Comparison of ENCODE assay signal across 10 cellular contexts in the genomic region with DNA sequence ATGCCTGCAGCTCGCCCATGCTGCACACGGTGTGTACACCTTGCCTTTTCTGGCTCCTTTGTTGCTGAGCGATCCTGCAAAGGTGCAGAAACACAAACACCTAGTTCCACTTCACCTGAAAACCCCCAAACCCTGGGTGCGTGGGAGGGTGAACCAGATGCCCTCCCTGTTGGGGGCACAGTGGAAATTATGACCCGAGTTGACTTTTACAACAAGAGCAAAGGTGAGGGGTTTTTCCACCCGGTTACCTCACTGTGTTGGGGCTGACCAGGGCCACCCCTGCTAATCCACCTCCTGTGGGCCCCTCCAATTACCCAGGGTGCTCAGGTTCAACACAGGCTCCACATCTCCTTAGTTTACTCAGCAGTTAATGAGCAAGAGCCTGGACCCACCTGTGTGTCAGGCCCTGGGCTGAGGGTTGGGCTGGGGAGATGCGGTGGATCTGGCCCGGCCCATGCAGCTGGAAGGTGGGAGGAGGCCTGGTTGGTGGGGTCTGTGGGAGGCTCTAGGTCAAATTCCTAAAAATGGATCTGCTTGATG. TPM values are rescaled to one million over a fixed set of nuclear protein-coding genes. Genes with fewer than 3 reads are reported as not detected.
DNase-seq lines count a peak whose midpoint lies in the region; ATAC-seq and TF ChIP-seq lines count a peak whose summit lies in the region.
"Had no signal": no experiment of that assay in that cellular context is flagged by ENCODE, and none has a peak within 500 bp of the region (broad histone marks: within the 10 kb centered on the region; RNA-seq: fewer than 3 reads in every experiment).

No MANE protein-coding gene starts in this region.

- peaks cover 15 to 27% of the 10 kb centered on the region in 2 donors for H3K9me3 Mint-ChIP-seq in stimulated activated naive CD8-positive, alpha-beta T cell treated with anti-CD3 and anti-CD28 coated beads, Interleukin-15, amount 100 ng/mL, for 72 hours

- H3K27ac Mint-ChIP-seq in stimulated activated naive CD8-positive, alpha-beta T cell treated with anti-CD3 and anti-CD28 coated beads, Interleukin-15, amount 100 ng/mL, for 72 hours = peak overlapping the region; percentile 98 to 99

- H3K27me3 ChIP-seq in right lobe of liver = no peaks in the 10 kb centered on the region

- ATAC-seq in right lobe of liver (no peak), HG03432 (IDR thresholded peaks at IDR 0.05; ENCODE audit: unreplicated experiment) (no peak)
- peak; percentile 81 for ATAC-seq in stimulated activated naive CD8-positive, alpha-beta T cell treated with anti-CD3 and anti-CD28 coated beads, Interleukin-15, amount 100 ng/mL, for 72 hours

- 88% methylated on average over 6 of the region's 8 CpGs for WGBS in right lobe of liver (ENCODE audit: insufficient coverage, low coverage, low lambda C conversion rate, missing lambda C conversion rate)

- H3K4me1 Mint-ChIP-seq in stimulated activated naive CD8-positive, alpha-beta T cell treated with anti-CD3 and anti-CD28 coated beads, Interleukin-15, amount 100 ng/mL, for 72 hours = peaks cover 81% of the 10 kb centered on the region

- H3K4me1 ChIP-seq in right lobe of liver = peaks cover 0 to 4% (median 0%) of the 10 kb centered on the region in 4 donors

- in situ Hi-C loops in G401 (cut with HindIII; ENCODE audit: low sequenced_read_pairs) = no loop called here

- peaks cover 0 to 3% (median 0%) of the 10 kb centered on the region in 4 donors for H3K9me3 ChIP-seq in right lobe of liver

- H3K4me3 Mint-ChIP-seq in stimulated activated naive CD8-positive, alpha-beta T cell treated with anti-CD3 and anti-CD28 coated beads, Interleukin-15, amount 100 ng/mL, for 72 hours = peak overlapping the region; percentile 83 to 93
- H3K4me3 Mint-ChIP-seq: naive thymus-derived CD8-positive, alpha-beta T cell had no signal

- no peak overlapping the region for H3K4me3 ChIP-seq in right lobe of liver

- peak overlapping the region in 2 of 3 donors; percentile 67 to 88 for H3K27ac ChIP-seq in right lobe of liver

- intact Hi-C loops in right lobe of liver (cut with DNase I) = no loop called here

- H3K36me3 ChIP-seq in right lobe of liver = no peaks in the 10 kb centered on the region

- TF ChIP-seq POLR2A in right lobe of liver (IDR thresholded peaks at IDR 0.05) = no peak

- DNase-seq in activated T-cell treated with anti-CD3 and anti-CD28 coated beads for 24 hours (ENCODE audit: low read depth) (peak; percentile 17), right lobe of liver (no peak), G401 (ENCODE audit: low spot score) (no peak), GDM1 (lab: John Stamatoyannopoulos, UW) (no peak)
- DNase-seq in activated T-cell treated with anti-CD3 and anti-CD28 coated beads, Interleukin-2, amount 50 U/mL, for 1 hour = no peak
- DNase-seq in activated CD8-positive, alpha-beta memory T cell treated with anti-CD3 and anti-CD28 coated beads, Interleukin-2, amount 50 U/mL, for 24 hours (ENCODE audit: extremely low read depth) = peak; percentile 12
- DNase-seq in stimulated activated naive CD8-positive, alpha-beta T cell treated with anti-CD3 and anti-CD28 coated beads, Interleukin-15, amount 100 ng/mL, for 72 hours = peak; percentile 86 to 89
- DNase-seq: DMS79 treated with DMSO at 0.1 percent for 48 hours had no signal

- H3K27me3 Mint-ChIP-seq in stimulated activated naive CD8-positive, alpha-beta T cell treated with anti-CD3 and anti-CD28 coated beads, Interleukin-15, amount 100 ng/mL, for 72 hours = no peaks in the 10 kb centered on the region

- no peak for TF ChIP-seq CTCF in right lobe of liver (IDR thresholded peaks at IDR 0.05)

RNA-seq across cellular contexts. Expression of a gene that starts 42.1 kb away (rescaled TPM):
- 10 to 100 TPM in 4 of 6 experiments, 1 to 10 TPM in 2; 7.4 to 19.5 (median 14.5) TPM for total RNA-seq in right lobe of liver
- total RNA-seq in G401 (2014; rRNA removed; shearing (Covaris generic)) = 0.49 TPM in 1 of 2 replicates, not detected in the other

Comparison
In these comparisons a context has a peak if more than half of its experiments do, and no peak if none do; other contexts are left out.
1. DNase-seq: peak in activated T-cell treated with anti-CD3 and anti-CD28 coated beads for 24 hours (single experiment), activated CD8-positive, alpha-beta memory T cell treated with anti-CD3 and anti-CD28 coated beads, Interleukin-2, amount 50 U/mL, for 24 hours (single experiment) and stimulated activated naive CD8-positive, alpha-beta T cell treated with anti-CD3 and anti-CD28 coated beads, Interleukin-15, amount 100 ng/mL, for 72 hours (2 of 2); none in activated T-cell treated with anti-CD3 and anti-CD28 coated beads, Interleukin-2, amount 50 U/mL, for 1 hour (single experiment), right lobe of liver (0 of 3), G401 (single experiment) and GDM1 (single experiment).